Comparison of ENCODE assay signal across 21 cellular contexts in genomic region chr7:95878677-95879076, GRCh38.
A peak's percentile ranks its signal among the peaks of the same experiment; 100 is the strongest.
DNase-seq lines count a peak whose midpoint lies in the region; ATAC-seq, FAIRE-seq and TF ChIP-seq lines count a peak whose summit lies in the region.
"Had no signal": no experiment of that assay in that cellular context is flagged by ENCODE, and none has a peak within 500 bp of the region (broad histone marks: within the 10 kb centered on the region; RNA-seq: fewer than 3 reads in every experiment).

No MANE protein-coding gene starts in this region.

- no peak for TF ChIP-seq POLR2A in HepG2 (IDR thresholded peaks at IDR 0.05; ENCODE audit: insufficient read depth in 1 of 2, low read depth in 2 of 2, low read length in 2 of 2)
- no peak for TF ChIP-seq POLR2A in right lobe of liver (IDR thresholded peaks at IDR 0.05)

- H3K4me2 ChIP-seq in HepG2 (ENCODE audit: low read depth, low read length): no peak overlapping the region
- H3K4me2 ChIP-seq: A549; BLaER1 treated with 17β-estradiol and CSF1 and Interleukin-3, amounts not matched to agents 10 nM and 100 nM had no signal

- ATAC-seq in HepG2: no peak
- no peak for ATAC-seq in right lobe of liver
- ATAC-seq: A549; CD8-positive, alpha-beta T cell had no signal

- in situ Hi-C loops in HepG2 (cut with HindIII; ENCODE audit: extremely low pct_ligation_motif_present, low pct_unique_long_range_greater_than_20kb): no loop called here

- DNase-seq in HepG2 (ENCODE audit: low spot score) (no peak), right lobe of liver (no peak), NCI-H69 (lab: John Stamatoyannopoulos, UW) (peak; percentile 5), A172 (ENCODE audit: low spot score) (no peak)
- no peak for DNase-seq in T-helper 2 cell treated with Interferon-gamma antibody and Interleukin-4, amounts not matched to agents 5 μg/mL and 100 μg/mL, for 36 hours (ENCODE audit: low spot score)
- DNase-seq: 8988T; AML-193; Caco-2; Calu3; CD4-positive, alpha-beta T cell; CD8-positive, alpha-beta T cell; DMS79 treated with DMSO at 0.1 percent for 48 hours; GF-D8 had no signal

- H3K36me3 ChIP-seq in HepG2 (replicated peaks in 1 of 2; ENCODE audit: control insufficient read depth in 1 of 2, insufficient read depth in 2 of 2, low read length in 2 of 2) (no peaks in the 10 kb centered on the region), right lobe of liver (no peaks in the 10 kb centered on the region)
- H3K36me3 ChIP-seq: BLaER1 treated with 17β-estradiol and CSF1 and Interleukin-3, amounts not matched to agents 10 nM and 100 nM had no signal

- intact Hi-C loops in HepG2 (cut with micrococcal nuclease; ENCODE audit: unreplicated experiment) (no loop called here), right lobe of liver (cut with DNase I) (no loop called here)

- H3K27ac ChIP-seq in HepG2 (ENCODE audit: extremely low read length, insufficient read depth, low read length): no peak overlapping the region
- no peak overlapping the region for H3K27ac ChIP-seq in right lobe of liver
- H3K27ac ChIP-seq: A549; BLaER1 treated with 17β-estradiol and CSF1 and Interleukin-3, amounts not matched to agents 10 nM and 100 nM; C4-2B had no signal

- H3K36me3 Mint-ChIP-seq in T-helper 2 cell treated with Interferon-gamma antibody and Interleukin-4, amounts not matched to agents 5 μg/mL and 100 μg/mL, for 36 hours (ENCODE audit: low read depth): no peaks in the 10 kb centered on the region
- H3K36me3 Mint-ChIP-seq: CD8-positive, alpha-beta T cell had no signal

- no peak overlapping the region for H3K9ac ChIP-seq in HepG2 (ENCODE audit: insufficient read depth, low read depth, low read length)
- H3K9ac ChIP-seq: BLaER1 treated with 17β-estradiol and CSF1 and Interleukin-3, amounts not matched to agents 10 nM and 100 nM had no signal

- FAIRE-seq in HepG2 (lab: Jason Lieb, UNC): no peak
- FAIRE-seq: A549, D721Med, G401.6, GM12891, GM19239 had no signal

- POLR2A ChIA-PET in HepG2 (lab: Yijun Ruan, JAX): no interaction called here

- H3K4me1 Mint-ChIP-seq in T-helper 2 cell treated with Interferon-gamma antibody and Interleukin-4, amounts not matched to agents 5 μg/mL and 100 μg/mL, for 36 hours (ENCODE audit: low read depth): no peaks in the 10 kb centered on the region
- H3K4me1 Mint-ChIP-seq: B cell had no signal

- no peaks in the 10 kb centered on the region for H3K9me3 Mint-ChIP-seq in T-helper 2 cell treated with Interferon-gamma antibody and Interleukin-4, amounts not matched to agents 5 μg/mL and 100 μg/mL, for 36 hours
- H3K9me3 Mint-ChIP-seq: CD8-positive, alpha-beta T cell had no signal

- no peaks in the 10 kb centered on the region for H3K9me3 ChIP-seq in HepG2 (ENCODE audit: low read length)
- no peaks in the 10 kb centered on the region for H3K9me3 ChIP-seq in right lobe of liver
- H3K9me3 ChIP-seq: BLaER1 treated with 17β-estradiol and CSF1 and Interleukin-3, amounts not matched to agents 10 nM and 100 nM had no signal

- H3K27me3 ChIP-seq in HepG2 (ENCODE audit: control insufficient read depth in 1 of 2, insufficient read depth in 2 of 2, low read length in 2 of 2): no peaks in the 10 kb centered on the region; a peak in 1 of 5 replicates
- no peaks in the 10 kb centered on the region for H3K27me3 ChIP-seq in right lobe of liver
- H3K27me3 ChIP-seq: BLaER1 treated with 17β-estradiol and CSF1 and Interleukin-3, amounts not matched to agents 10 nM and 100 nM had no signal

- TF ChIP-seq RAD21 in HepG2 (CRISPR knock-in tag; IDR thresholded peaks at IDR 0.05): no peak

- no peak overlapping the region for H3K4me3 Mint-ChIP-seq in T-helper 2 cell treated with Interferon-gamma antibody and Interleukin-4, amounts not matched to agents 5 μg/mL and 100 μg/mL, for 36 hours
- H3K4me3 Mint-ChIP-seq: B cell; CD4-positive, alpha-beta T cell; CD8-positive, alpha-beta T cell had no signal

- TF ChIP-seq EP300 in HepG2 (IDR thresholded peaks at IDR 0.05; ENCODE audit: low read depth in 2 of 2, low read length in 2 of 2): no peak
- no peak for TF ChIP-seq EP300 in HepG2 (CRISPR knock-in tag; IDR thresholded peaks at IDR 0.05; ENCODE audit: borderline replicate concordance)

- H3K4me3 ChIP-seq in HepG2 (replicated peaks in 1 of 3; ENCODE audit: insufficient read depth in 1 of 3, low read depth in 2 of 3, low read length in 3 of 3) (no peak overlapping the region), right lobe of liver (no peak overlapping the region)
- H3K4me3 ChIP-seq: A549; BLaER1 treated with 17β-estradiol and CSF1 and Interleukin-3, amounts not matched to agents 10 nM and 100 nM had no signal

- no peak overlapping the region for H3K27ac Mint-ChIP-seq in T-helper 2 cell treated with Interferon-gamma antibody and Interleukin-4, amounts not matched to agents 5 μg/mL and 100 μg/mL, for 36 hours
- H3K27ac Mint-ChIP-seq: B cell; CD4-positive, alpha-beta T cell; CD8-positive, alpha-beta T cell had no signal

- H3K4me1 ChIP-seq in HepG2 (ENCODE audit: insufficient read depth, low read length) (no peaks in the 10 kb centered on the region), right lobe of liver (no peaks in the 10 kb centered on the region)
- H3K4me1 ChIP-seq: A549, Caco-2 had no signal

- no peaks in the 10 kb centered on the region for H3K79me2 ChIP-seq in HepG2 (ENCODE audit: insufficient read depth, low read length)

- CTCF ChIA-PET in HepG2 (lab: Yijun Ruan, JAX; ENCODE audit: low intra/inter-chr PET ratio, low total read pairs): no interaction called here

- no peak overlapping the region for H2AFZ ChIP-seq in HepG2 (ENCODE audit: low read length)

- no peaks in the 10 kb centered on the region for H4K20me1 ChIP-seq in HepG2 (ENCODE audit: insufficient read depth, low read length)
- H4K20me1 ChIP-seq: BLaER1 treated with 17β-estradiol and CSF1 and Interleukin-3, amounts not matched to agents 10 nM and 100 nM had no signal

- no peaks in the 10 kb centered on the region for H3K27me3 Mint-ChIP-seq in T-helper 2 cell treated with Interferon-gamma antibody and Interleukin-4, amounts not matched to agents 5 μg/mL and 100 μg/mL, for 36 hours (ENCODE audit: low read depth)

- TF ChIP-seq CTCF in HepG2 (CRISPR knock-in tag; IDR thresholded peaks at IDR 0.05) (no peak), right lobe of liver (IDR thresholded peaks at IDR 0.05) (no peak)

- BruUV-seq in HepG2 (replicated peaks; lab: Mats Ljungman, UMichigan): no TSS peak

TF ChIP-seq in HepG2, 621 proteins besides CTCF, POLR2A, EP300 and RAD21:
- TF ChIP-seq TARDBP (CRISPR knock-in tag; IDR thresholded peaks at IDR 0.05): no peak
- peak; percentile 79 for TF ChIP-seq ZNF317 (CRISPR knock-in tag; IDR thresholded peaks at IDR 0.05)
